Comparison of ENCODE assay signal across 13 cellular contexts in genomic region chr7:2635810-2636701, GRCh38. TPM values are rescaled to one million over a fixed set of nuclear protein-coding genes. Genes with fewer than 3 reads are reported as not detected.
DNase-seq lines count a peak whose midpoint lies in the region; ATAC-seq and TF ChIP-seq lines count a peak whose summit lies in the region.
"Had no signal": no experiment of that assay in that cellular context is flagged by ENCODE, and none has a peak within 500 bp of the region (broad histone marks: within the 10 kb centered on the region; RNA-seq: fewer than 3 reads in every experiment).

No MANE protein-coding gene starts in this region.

- no peak for DNase-seq in CD8-positive, alpha-beta T cell
- DNase-seq in SK-N-MC (ENCODE audit: low read depth, low spot score) (no peak), glutamatergic neuron (peak; percentile 18), pons (ENCODE audit: low spot score) (peak; percentile 30), KG1 (lab: John Stamatoyannopoulos, UW) (no peak), NCI-H82 treated with DMSO at 0.1 percent for 48 hours (lab: John Stamatoyannopoulos, UW; ENCODE audit: unreplicated experiment) (no peak)
- DNase-seq: activated T-cell treated with anti-CD3 and anti-CD28 coated beads, Interleukin-2, amount 50 U/mL, for 4 hours; GOT3 had no signal

- ATAC-seq in CD8-positive, alpha-beta T cell, result no peak
- ATAC-seq in HG03175 (IDR thresholded peaks at IDR 0.05; ENCODE audit: unreplicated experiment) (no peak), GM19455 (IDR thresholded peaks at IDR 0.05; ENCODE audit: unreplicated experiment) (no peak)
- ATAC-seq: activated T-cell treated with anti-CD3 and anti-CD28 coated beads, Interleukin-2, amount 50 U/mL, for 4 hours; left lung had no signal

- H3K9ac ChIP-seq in SK-N-MC (ENCODE audit: insufficient read length), result no peak overlapping the region

- intact Hi-C loops in CD8-positive, alpha-beta T cell (cut with DNase I, micrococcal nuclease), result loop anchor here in 1 of 2 experiments (10.0 kb wide), 1 partner anchor 321 kb away; the partner anchor contains the start of gene SNX8

- H3K4me1 Mint-ChIP-seq in CD8-positive, alpha-beta T cell (ENCODE audit: low read depth), result peaks cover 13% of the 10 kb centered on the region
- peaks cover 13% of the 10 kb centered on the region for H3K4me1 Mint-ChIP-seq in glutamatergic neuron (ENCODE audit: low read depth, unreplicated experiment)

- H3K27me3 ChIP-seq in CD8-positive, alpha-beta T cell (ENCODE audit: insufficient read depth, low read length), result no peaks in the 10 kb centered on the region

- H3K4me1 ChIP-seq in CD8-positive, alpha-beta T cell (ENCODE audit: insufficient read depth, low read length), result peaks cover 24% of the 10 kb centered on the region

- no peaks in the 10 kb centered on the region for H3K36me3 Mint-ChIP-seq in CD8-positive, alpha-beta T cell
- H3K36me3 Mint-ChIP-seq in glutamatergic neuron (ENCODE audit: unreplicated experiment), result no peaks in the 10 kb centered on the region

- H3K36me3 ChIP-seq in CD8-positive, alpha-beta T cell (ENCODE audit: insufficient read depth, low read length), result no peaks in the 10 kb centered on the region
- no peaks in the 10 kb centered on the region; the same call in 1 of the 2 replicates for H3K36me3 ChIP-seq in SK-N-MC (ENCODE audit: insufficient read depth, low read length)
- H3K36me3 ChIP-seq: left lung, thoracic aorta had no signal

- no peak for TF ChIP-seq CTCF in CD8-positive, alpha-beta T cell (IDR thresholded peaks at IDR 0.05)
- TF ChIP-seq CTCF in glutamatergic neuron (IDR thresholded peaks at IDR 0.05; ENCODE audit: partially characterized antibody, unreplicated experiment), result no peak

- H3K9me3 Mint-ChIP-seq in CD8-positive, alpha-beta T cell, result no peaks in the 10 kb centered on the region
- peaks cover 11% of the 10 kb centered on the region for H3K9me3 Mint-ChIP-seq in glutamatergic neuron (ENCODE audit: unreplicated experiment)
- H3K9me3 Mint-ChIP-seq: activated T-cell treated with anti-CD3 and anti-CD28 coated beads, Interleukin-2, amount 50 U/mL, for 4 hours; T-helper 1 cell treated with Interleukin-12 subunit alpha and Interleukin-12 subunit beta and Interleukin-4 antibody, amounts not matched to agents 30 μg/mL and 1 μg/mL, for 36 hours had no signal

- H3K27ac ChIP-seq in CD8-positive, alpha-beta T cell (ENCODE audit: low read depth, low read length), result no peak overlapping the region
- 0 out of 2 replicates have a peak overlapping the region, but pooled peaks have one; percentile 9 for H3K27ac ChIP-seq in SK-N-MC

- no peak overlapping the region for H3K4me3 Mint-ChIP-seq in CD8-positive, alpha-beta T cell
- H3K4me3 Mint-ChIP-seq in glutamatergic neuron (ENCODE audit: unreplicated experiment), result peak overlapping the region; percentile 58
- H3K4me3 Mint-ChIP-seq: activated T-cell treated with anti-CD3 and anti-CD28 coated beads, Interleukin-2, amount 50 U/mL, for 4 hours; T-helper 1 cell treated with Interleukin-12 subunit alpha and Interleukin-12 subunit beta and Interleukin-4 antibody, amounts not matched to agents 30 μg/mL and 1 μg/mL, for 36 hours had no signal

- POLR2A ChIA-PET in CD8-positive, alpha-beta T cell (lab: Charles Lee), result no interaction called here

- peak overlapping the region; percentile 5 for H3K27ac Mint-ChIP-seq in CD8-positive, alpha-beta T cell
- H3K27ac Mint-ChIP-seq in glutamatergic neuron (ENCODE audit: unreplicated experiment), result peak overlapping the region; percentile 14
- H3K27ac Mint-ChIP-seq: T-helper 1 cell treated with Interleukin-12 subunit alpha and Interleukin-12 subunit beta and Interleukin-4 antibody, amounts not matched to agents 30 μg/mL and 1 μg/mL, for 36 hours had no signal

- no peaks in the 10 kb centered on the region for H3K9me3 ChIP-seq in CD8-positive, alpha-beta T cell (ENCODE audit: low read length)
- H3K9me3 ChIP-seq in SK-N-MC (ENCODE audit: low read depth, low read length), result no peaks in the 10 kb centered on the region
- H3K9me3 ChIP-seq: left lung, thoracic aorta had no signal

- H3K4me3 ChIP-seq in CD8-positive, alpha-beta T cell (ENCODE audit: low read depth, low read length), result no peak overlapping the region
- H3K4me3 ChIP-seq in SK-N-MC, result no peak overlapping the region
- H3K4me3 ChIP-seq: left lung, thoracic aorta had no signal

- H3K27me3 Mint-ChIP-seq in CD8-positive, alpha-beta T cell (ENCODE audit: low read depth), result no peaks in the 10 kb centered on the region
- H3K27me3 Mint-ChIP-seq in glutamatergic neuron (ENCODE audit: unreplicated experiment), result peaks cover 2% of the 10 kb centered on the region

- CTCF ChIA-PET in CD8-positive, alpha-beta T cell (lab: Charles Lee), result interaction anchor here (0.7 to 1.6 kb wide), 3 partner anchors 9 to 158 kb away, joined by 3 to 5 read pairs (median 3); no protein-coding TSS in a partner anchor

RNA-seq across cellular contexts. Expression of gene TTYH3, which starts 4.3 kb away (rescaled TPM):
- 10 to 100 TPM in 1 of 2 experiments, 1 to 10 TPM in 1; 8.4 to 10.1 TPM for total RNA-seq in CD8-positive, alpha-beta T cell
- 324 TPM for total RNA-seq in glutamatergic neuron (ENCODE audit: unreplicated experiment)

RNA-seq across cellular contexts. Expression of gene AMZ1, which starts 51.9 kb away (rescaled TPM):
- total RNA-seq in CD8-positive, alpha-beta T cell, result under 1 TPM; 0.47 to 0.54 TPM
- total RNA-seq in glutamatergic neuron (ENCODE audit: unreplicated experiment), result 0.15 TPM

Comparison
In these comparisons a context has a peak if more than half of its experiments do, and no peak if none do; other contexts are left out.
1. DNase-seq: peak in glutamatergic neuron (single experiment) and pons (single experiment); none in CD8-positive, alpha-beta T cell (0 of 7), SK-N-MC (single experiment), KG1 (single experiment) and NCI-H82 treated with DMSO at 0.1 percent for 48 hours (single experiment).
2. RNA of gene TTYH3, which starts 4.3 kb away (total RNA-seq): 324 TPM in glutamatergic neuron (single experiment); 8.4 to 10.1 TPM in CD8-positive, alpha-beta T cell; every median in the first group is over 10 times any median in the second.